In the genomic region with DNA sequence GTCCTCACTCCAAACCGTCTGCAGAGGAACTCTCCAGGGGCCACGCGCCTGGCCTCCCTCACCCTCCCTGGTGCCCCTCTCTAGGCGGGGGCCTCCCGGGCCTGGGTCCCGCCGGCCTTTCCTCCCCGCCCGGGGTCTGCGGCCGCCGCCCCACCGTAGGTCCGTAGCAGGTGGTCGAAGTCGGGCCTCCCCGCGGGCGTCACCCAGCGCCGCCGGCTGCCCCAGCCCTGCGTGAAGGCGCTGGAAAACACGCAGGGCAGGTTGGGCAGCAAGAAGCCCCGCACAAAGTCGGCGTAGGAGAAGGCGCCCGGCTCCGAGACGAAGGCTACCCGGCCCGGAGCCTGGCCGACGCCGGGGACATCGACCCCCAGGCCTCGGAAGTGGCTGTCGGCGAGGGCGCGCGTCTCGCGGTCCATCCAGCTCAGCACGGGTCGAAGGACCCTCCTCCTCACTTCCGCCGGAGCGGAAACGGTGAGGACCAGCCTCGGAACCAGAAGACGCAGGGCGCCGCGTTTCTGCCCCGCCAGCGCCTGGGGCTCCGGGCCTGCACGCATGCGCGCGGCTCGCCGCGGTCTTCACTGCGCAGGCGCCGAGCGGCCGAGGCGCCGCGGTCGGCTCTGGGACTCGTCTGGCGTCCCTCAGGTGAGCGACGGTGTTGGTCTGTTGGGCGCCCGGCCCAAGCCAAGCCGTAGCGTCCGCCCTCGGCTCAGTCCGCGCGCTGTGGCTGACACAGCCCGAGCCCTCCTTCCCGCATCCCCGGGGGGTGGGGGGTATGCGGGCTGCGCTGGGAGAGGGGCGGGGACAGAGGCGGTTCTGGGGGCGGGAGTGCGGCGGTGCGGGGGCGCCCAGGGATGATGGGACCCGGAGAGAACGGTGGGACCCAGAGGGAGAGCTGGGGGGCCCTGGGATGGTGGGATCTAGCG, we compare ENCODE assay signal across 1 cellular context.
TF ChIP-seq lines count a peak whose summit lies in the region.

Gene JMJD4, minus strand, starts transcription at position 445 of the 923 bp plus-strand sequence. Its CDS starts 29 bp downstream, at position 416.
Gene SNAP47, plus strand, starts transcription at position 578 of the 923 bp plus-strand sequence. CDS start 12,302 bp downstream, outside the sequence.

TF ChIP-seq in Ishikawa, 13 proteins besides CTCF, POLR2A, EP300 and RAD21 (continued from another document):
- TF ChIP-seq USF1 (IDR thresholded peaks at IDR 0.05) (peak; percentile 70), FOXM1 (IDR thresholded peaks at IDR 0.05; ENCODE audit: borderline replicate concordance, low read depth) (no peak), CEBPB (IDR thresholded peaks at IDR 0.05) (no peak), TAF1 (IDR thresholded peaks at IDR 0.05; ENCODE audit: low read depth) (peak; percentile 88), YY1 (IDR thresholded peaks at IDR 0.05; ENCODE audit: low read depth) (peak; percentile 79), ZBTB7A (IDR thresholded peaks at IDR 0.05; ENCODE audit: low read depth) (peak; percentile 80; the same call in 1 of the 2 replicates), NFIC (IDR thresholded peaks at IDR 0.05) (no peak), TEAD4 (IDR thresholded peaks at IDR 0.05) (peak; percentile 47; the same call in 1 of the 2 replicates)
